ENCODE assay signal across 12 cellular contexts in genomic region chr19:40810160-40810559, GRCh38. TPM values are rescaled to one million over a fixed set of nuclear protein-coding genes. Genes with fewer than 3 reads are reported as not detected.
DNase-seq lines count a peak whose midpoint lies in the region; ATAC-seq and TF ChIP-seq lines count a peak whose summit lies in the region.
"Had no signal": no experiment of that assay in that cellular context is flagged by ENCODE, and none has a peak within 500 bp of the region (broad histone marks: within the 10 kb centered on the region; RNA-seq: fewer than 3 reads in every experiment).

No MANE protein-coding gene starts in this region.

- H3K9me3 ChIP-seq in naive thymus-derived CD4-positive, alpha-beta T cell (ENCODE audit: control insufficient read depth in 2 of 3, low read length in 3 of 3): no peaks in the 10 kb centered on the region
- H3K9me3 ChIP-seq: right lobe of liver had no signal

- no peak overlapping the region for H3K4me3 Mint-ChIP-seq in dendritic cell treated with granulocyte-macrophage colony-stimulating factor and Interleukin-4, amounts not matched to agents 40 ng/mL and 50 ng/mL, for 4 days
- H3K4me3 Mint-ChIP-seq in naive thymus-derived CD4-positive, alpha-beta T cell: peak overlapping the region; percentile 58 to 100 (median 80)

- peaks cover 78% of the 10 kb centered on the region for H3K4me1 Mint-ChIP-seq in dendritic cell treated with granulocyte-macrophage colony-stimulating factor and Interleukin-4, amounts not matched to agents 40 ng/mL and 50 ng/mL, for 4 days (ENCODE audit: low read depth)
- peaks cover 51 to 77% (median 76%) of the 10 kb centered on the region in 7 donors for H3K4me1 Mint-ChIP-seq in naive thymus-derived CD4-positive, alpha-beta T cell

- H3K36me3 ChIP-seq in naive thymus-derived CD4-positive, alpha-beta T cell (ENCODE audit: control insufficient read depth in 2 of 3, insufficient read depth in 3 of 3, low read length in 3 of 3): peaks cover 0 to 22% (median 8%) of the 10 kb centered on the region in 3 experiments

- H3K27ac ChIP-seq in 22Rv1 (peak overlapping the region; percentile 74), caudate nucleus (ENCODE audit: low read depth, low read length) (no peak overlapping the region)
- H3K27ac ChIP-seq in naive thymus-derived CD4-positive, alpha-beta T cell (ENCODE audit: low read depth, low read length): peak overlapping the region; percentile 72
- H3K27ac ChIP-seq: right lobe of liver had no signal

- intact Hi-C loops in dendritic cell treated with granulocyte-macrophage colony-stimulating factor and Interleukin-4, amounts not matched to agents 40 ng/mL and 50 ng/mL, for 4 days (cut with micrococcal nuclease): loop anchor here (5.0 kb wide), 1 partner anchor 322 kb away; no protein-coding TSS in a partner anchor
- intact Hi-C loops in naive thymus-derived CD4-positive, alpha-beta T cell (cut with micrococcal nuclease): no loop called here

- H3K36me3 Mint-ChIP-seq in dendritic cell treated with granulocyte-macrophage colony-stimulating factor and Interleukin-4, amounts not matched to agents 40 ng/mL and 50 ng/mL, for 4 days (ENCODE audit: low read depth): peaks cover 55% of the 10 kb centered on the region
- H3K36me3 Mint-ChIP-seq in naive thymus-derived CD4-positive, alpha-beta T cell: peaks cover 0 to 18% (median 3%) of the 10 kb centered on the region in 5 donors

- no peak for DNase-seq in HFF-Myc (ENCODE audit: extremely low read depth, low read depth)
- DNase-seq in naive thymus-derived CD4-positive, alpha-beta T cell: no peak
- DNase-seq in DMS79 (lab: John Stamatoyannopoulos, UW): no peak
- DNase-seq in C1 segment of cervical spinal cord (lab: John Stamatoyannopoulos, UW): no peak
- DNase-seq in caudate nucleus (lab: John Stamatoyannopoulos, UW): no peak
- DNase-seq: activated CD4-positive, alpha-beta T cell treated with anti-CD3 and anti-CD28 coated beads, Interleukin-2, amount 50 U/mL, for 4 hours; DND-41; NCI-H524 treated with DMSO at 0.1 percent for 48 hours had no signal

- H3K4me1 ChIP-seq in naive thymus-derived CD4-positive, alpha-beta T cell (ENCODE audit: control insufficient read depth in 2 of 2, insufficient read depth in 2 of 2, low read length in 2 of 2): peaks cover 33 to 47% of the 10 kb centered on the region in 2 donors

- TF ChIP-seq CTCF in 22Rv1 (IDR thresholded peaks at IDR 0.05) (no peak), HFF-Myc (IDR thresholded peaks at IDR 0.05; ENCODE audit: low read depth, low read length, missing control alignments) (no peak)

- peak overlapping the region; percentile 87 for H3K27ac Mint-ChIP-seq in dendritic cell treated with granulocyte-macrophage colony-stimulating factor and Interleukin-4, amounts not matched to agents 40 ng/mL and 50 ng/mL, for 4 days
- peak overlapping the region in 8 of 9 donors; percentile 70 to 96 (median 88) for H3K27ac Mint-ChIP-seq in naive thymus-derived CD4-positive, alpha-beta T cell

- H3K27me3 Mint-ChIP-seq in dendritic cell treated with granulocyte-macrophage colony-stimulating factor and Interleukin-4, amounts not matched to agents 40 ng/mL and 50 ng/mL, for 4 days: peaks cover 32% of the 10 kb centered on the region
- peaks cover 0 to 35% (median 0%) of the 10 kb centered on the region in 5 donors for H3K27me3 Mint-ChIP-seq in naive thymus-derived CD4-positive, alpha-beta T cell

- H3K4me3 ChIP-seq in HFF-Myc (replicated peaks; ENCODE audit: low read depth, low read length): peak overlapping the region; percentile 28
- no peak overlapping the region for H3K4me3 ChIP-seq in naive thymus-derived CD4-positive, alpha-beta T cell (ENCODE audit: low read length)

- no peak for ATAC-seq in naive thymus-derived CD4-positive, alpha-beta T cell
- no peak for ATAC-seq in HG02763 (IDR thresholded peaks at IDR 0.05; ENCODE audit: unreplicated experiment)

- no peaks in the 10 kb centered on the region for H3K27me3 ChIP-seq in naive thymus-derived CD4-positive, alpha-beta T cell (ENCODE audit: control insufficient read depth in 2 of 2, insufficient read depth in 2 of 2, low read length in 2 of 2)
- H3K27me3 ChIP-seq: right lobe of liver had no signal

- H3K9me3 Mint-ChIP-seq in dendritic cell treated with granulocyte-macrophage colony-stimulating factor and Interleukin-4, amounts not matched to agents 40 ng/mL and 50 ng/mL, for 4 days: no peaks in the 10 kb centered on the region
- H3K9me3 Mint-ChIP-seq in naive thymus-derived CD4-positive, alpha-beta T cell: peaks cover 0 to 2% (median 0%) of the 10 kb centered on the region in 11 donors

- CTCF ChIA-PET in naive thymus-derived CD4-positive, alpha-beta T cell (lab: Charles Lee): no interaction called here

- POLR2A ChIA-PET in naive thymus-derived CD4-positive, alpha-beta T cell (lab: Charles Lee): interaction anchor here (0.8 to 0.9 kb wide), 2 partner anchors 11 to 44 kb away, joined by 4 to 6 read pairs; partner anchors contain the start of gene EGLN2

RNA-seq across cellular contexts. Expression of gene EGLN2, which starts 11.2 kb away (rescaled TPM):
- total RNA-seq in naive thymus-derived CD4-positive, alpha-beta T cell: 100 to 1,000 TPM; 122 to 239 (median 157) TPM
- polyA plus RNA-seq in naive thymus-derived CD4-positive, alpha-beta T cell: 100 to 1,000 TPM; 154 to 254 TPM

RNA-seq across cellular contexts. Expression of gene RAB4B, which starts 32.1 kb away (rescaled TPM):
- 10 to 100 TPM; 37.6 to 63.0 (median 52.5) TPM for total RNA-seq in naive thymus-derived CD4-positive, alpha-beta T cell
- 10 to 100 TPM; 54.7 to 65.2 TPM for polyA plus RNA-seq in naive thymus-derived CD4-positive, alpha-beta T cell

RNA-seq across cellular contexts. Expression of gene MIA, which starts 34.8 kb away (rescaled TPM):
- 1 to 10 TPM in 2 of 5 experiments, not detected in 3; 4.9 to 7.2 TPM for total RNA-seq in naive thymus-derived CD4-positive, alpha-beta T cell
- not detected for polyA plus RNA-seq in naive thymus-derived CD4-positive, alpha-beta T cell

RNA-seq across cellular contexts. Expression of gene CYP2A6, which starts 40.1 kb away (rescaled TPM):
- total RNA-seq in naive thymus-derived CD4-positive, alpha-beta T cell: under 1 TPM in 3 of 5 experiments, not detected in 2; 0.19 to 0.43 (median 0.27) TPM
- polyA plus RNA-seq in naive thymus-derived CD4-positive, alpha-beta T cell: not detected

RNA-seq across cellular contexts. Expression of gene SNRPA, which starts 59.2 kb away (rescaled TPM):
- 100 to 1,000 TPM in 1 of 5 experiments, 10 to 100 TPM in 4; 64.1 to 166 (median 72.7) TPM for total RNA-seq in naive thymus-derived CD4-positive, alpha-beta T cell
- 10 to 100 TPM; 44.1 to 57.2 TPM for polyA plus RNA-seq in naive thymus-derived CD4-positive, alpha-beta T cell
